In the genomic region with DNA sequence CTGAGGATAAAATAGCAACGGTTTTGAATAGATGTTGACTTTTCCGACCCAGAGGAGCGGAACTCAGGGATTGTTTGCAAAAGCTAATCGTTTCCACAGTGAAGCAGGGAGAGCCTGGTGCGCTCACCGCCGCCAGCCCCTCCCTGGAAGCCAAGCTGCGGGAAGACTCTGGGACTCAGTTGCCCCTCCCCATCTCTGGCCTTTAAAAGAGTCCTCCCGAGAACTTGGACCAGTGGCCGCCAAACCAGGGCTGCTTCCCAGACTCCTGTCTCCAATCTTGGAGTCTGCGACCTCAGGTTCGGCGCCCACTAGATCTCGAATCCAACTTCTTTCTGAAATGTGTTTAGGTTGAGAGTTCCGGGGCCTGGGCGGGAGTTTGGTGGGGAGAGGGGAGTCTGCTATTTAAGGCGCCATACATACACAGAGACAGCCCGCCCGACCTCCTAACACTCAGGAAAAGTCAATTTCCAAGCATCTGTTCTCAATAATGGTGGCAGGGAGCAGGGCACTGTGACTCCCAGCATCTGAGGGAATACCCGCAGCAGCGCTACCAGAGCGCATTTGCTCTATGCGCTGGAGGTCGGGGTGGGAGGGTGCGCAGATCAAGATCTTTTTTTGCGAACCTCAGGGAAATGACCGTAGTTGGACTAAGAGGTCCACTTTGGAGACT, we compare ENCODE assay signal across 10 cellular contexts. TPM values are rescaled to one million over a fixed set of nuclear protein-coding genes. Genes with fewer than 3 reads are reported as not detected.
DNase-seq lines count a peak whose midpoint lies in the region; ATAC-seq and TF ChIP-seq lines count a peak whose summit lies in the region.
"Had no signal": no experiment of that assay in that cellular context is flagged by ENCODE, and none has a peak within 500 bp of the region (broad histone marks: within the 10 kb centered on the region; RNA-seq: fewer than 3 reads in every experiment).

No MANE protein-coding gene starts in this region.

- H3K27me3 ChIP-seq in ascending aorta (no peaks in the 10 kb centered on the region), iPS-20b (ENCODE audit: insufficient read depth, low read length) (peaks cover 83% of the 10 kb centered on the region), subcutaneous abdominal adipose tissue (ENCODE audit: control insufficient read depth in 5 of 5, insufficient read depth in 4 of 5, low read length in 5 of 5) (peaks cover 18 to 35% (median 24%) of the 10 kb centered on the region in 5 donors)

- H3K27ac ChIP-seq in ascending aorta (no peak overlapping the region), iPS-20b (ENCODE audit: low read length) (no peak overlapping the region), subcutaneous abdominal adipose tissue (ENCODE audit: low read depth, low read length) (no peak overlapping the region)

- H3K9me3 ChIP-seq in ascending aorta = no peaks in the 10 kb centered on the region
- H3K9me3 ChIP-seq in iPS-20b (ENCODE audit: insufficient read depth, low read depth, low read length) = no peaks in the 10 kb centered on the region
- no peaks in the 10 kb centered on the region for H3K9me3 ChIP-seq in subcutaneous abdominal adipose tissue (ENCODE audit: control insufficient read depth in 5 of 5, low read length in 5 of 5)

- no peak for TF ChIP-seq CTCF in ascending aorta (IDR thresholded peaks at IDR 0.05)

- H3K4me3 ChIP-seq in ascending aorta (peak overlapping the region; percentile 46 to 58), iPS-20b (ENCODE audit: low read length) (peak overlapping the region; percentile 71), subcutaneous abdominal adipose tissue (ENCODE audit: low read depth in 1 of 5, low read length in 5 of 5) (peak overlapping the region in 3 of 5 donors; percentile 16 to 54 (median 52))

- intact Hi-C loops in ascending aorta (cut with DNase I) = no loop called here

- DNase-seq in DMS53 (lab: John Stamatoyannopoulos, UW) (peak; percentile 56), DMS53 treated with DMSO at 0.1 percent for 48 hours (lab: John Stamatoyannopoulos, UW; ENCODE audit: unreplicated experiment) (no peak), ascending aorta (ENCODE audit: low spot score in 2 of 2) (no peak), Kasumi-1 (lab: John Stamatoyannopoulos, UW) (no peak)

- H3K36me3 ChIP-seq in ascending aorta = no peaks in the 10 kb centered on the region
- no peaks in the 10 kb centered on the region for H3K36me3 ChIP-seq in iPS-20b (ENCODE audit: insufficient read depth, low read depth, low read length)
- H3K36me3 ChIP-seq in subcutaneous abdominal adipose tissue (ENCODE audit: control insufficient read depth in 5 of 5, insufficient read depth in 5 of 5, low read length in 5 of 5) = no peaks in the 10 kb centered on the region

- ATAC-seq in HG03108 (IDR thresholded peaks at IDR 0.05; ENCODE audit: unreplicated experiment) (no peak), HG02938 (IDR thresholded peaks at IDR 0.05; ENCODE audit: unreplicated experiment) (no peak)
- ATAC-seq: activated CD4-positive, CD25-positive, alpha-beta regulatory T cell treated with anti-CD3 and anti-CD28 coated beads, Interleukin-2, amount 50 U/mL, for 24 hours had no signal

- no peak overlapping the region for H3K9ac ChIP-seq in iPS-20b (ENCODE audit: low read depth, low read length)
- no peak overlapping the region for H3K9ac ChIP-seq in subcutaneous abdominal adipose tissue (ENCODE audit: low read length in 5 of 5)

- H3K4me1 ChIP-seq in ascending aorta (no peaks in the 10 kb centered on the region), iPS-20b (ENCODE audit: insufficient read depth, low read length) (peaks cover 4% of the 10 kb centered on the region; the same call in 1 of the 2 replicates), subcutaneous abdominal adipose tissue (ENCODE audit: control insufficient read depth in 5 of 5, insufficient read depth in 5 of 5, low read length in 5 of 5) (peaks cover 2 to 22% (median 13%) of the 10 kb centered on the region in 5 donors)

RNA-seq across cellular contexts. Expression of a gene that starts 0.8 kb away (rescaled TPM):
- total RNA-seq in ascending aorta = not detected
- total RNA-seq: mesenteric fat pad had no signal
